ENCODE assay signal across 2 cellular contexts in the genomic region with DNA sequence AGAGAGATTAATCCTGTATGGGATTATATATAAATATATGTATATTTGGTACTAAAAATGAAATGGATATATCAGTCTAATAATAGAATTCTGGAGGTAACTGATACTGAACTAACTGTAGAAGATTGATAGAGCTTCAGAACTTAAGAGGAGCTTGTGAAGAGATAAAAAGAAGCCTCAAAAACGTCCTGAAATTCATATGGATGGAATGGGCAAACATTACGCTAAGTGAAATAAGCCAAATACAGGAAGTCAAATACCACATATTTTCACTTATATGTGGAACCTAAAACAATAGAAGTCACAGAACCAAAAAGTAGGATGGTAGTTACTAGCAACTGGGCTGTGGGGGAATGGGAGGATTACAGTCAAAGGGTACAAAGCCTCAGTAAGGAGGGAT.
TF ChIP-seq lines count a peak whose summit lies in the region.

No MANE protein-coding gene starts in this region.

TF ChIP-seq in SK-N-SH, 30 proteins besides CTCF, POLR2A, EP300 and RAD21 (continued from another document):
- TF ChIP-seq, protein P1, sequence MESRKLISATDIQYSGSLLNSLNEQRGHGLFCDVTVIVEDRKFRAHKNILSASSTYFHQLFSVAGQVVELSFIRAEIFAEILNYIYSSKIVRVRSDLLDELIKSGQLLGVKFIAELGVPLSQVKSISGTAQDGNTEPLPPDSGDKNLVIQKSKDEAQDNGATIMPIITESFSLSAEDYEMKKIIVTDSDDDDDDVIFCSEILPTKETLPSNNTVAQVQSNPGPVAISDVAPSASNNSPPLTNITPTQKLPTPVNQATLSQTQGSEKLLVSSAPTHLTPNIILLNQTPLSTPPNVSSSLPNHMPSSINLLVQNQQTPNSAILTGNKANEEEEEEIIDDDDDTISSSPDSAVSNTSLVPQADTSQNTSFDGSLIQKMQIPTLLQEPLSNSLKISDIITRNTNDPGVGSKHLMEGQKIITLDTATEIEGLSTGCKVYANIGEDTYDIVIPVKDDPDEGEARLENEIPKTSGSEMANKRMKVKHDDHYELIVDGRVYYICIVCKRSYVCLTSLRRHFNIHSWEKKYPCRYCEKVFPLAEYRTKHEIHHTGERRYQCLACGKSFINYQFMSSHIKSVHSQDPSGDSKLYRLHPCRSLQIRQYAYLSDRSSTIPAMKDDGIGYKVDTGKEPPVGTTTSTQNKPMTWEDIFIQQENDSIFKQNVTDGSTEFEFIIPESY (IDR thresholded peaks at IDR 0.05; ENCODE audit: borderline replicate concordance, low read depth): no peak

TF ChIP-seq in SK-N-SH treated with all-trans-retinoic acid at 6 μM for 48 hours, 23 proteins besides CTCF, POLR2A, EP300 and RAD21 (continued from another document):
- TF ChIP-seq, protein P2, sequence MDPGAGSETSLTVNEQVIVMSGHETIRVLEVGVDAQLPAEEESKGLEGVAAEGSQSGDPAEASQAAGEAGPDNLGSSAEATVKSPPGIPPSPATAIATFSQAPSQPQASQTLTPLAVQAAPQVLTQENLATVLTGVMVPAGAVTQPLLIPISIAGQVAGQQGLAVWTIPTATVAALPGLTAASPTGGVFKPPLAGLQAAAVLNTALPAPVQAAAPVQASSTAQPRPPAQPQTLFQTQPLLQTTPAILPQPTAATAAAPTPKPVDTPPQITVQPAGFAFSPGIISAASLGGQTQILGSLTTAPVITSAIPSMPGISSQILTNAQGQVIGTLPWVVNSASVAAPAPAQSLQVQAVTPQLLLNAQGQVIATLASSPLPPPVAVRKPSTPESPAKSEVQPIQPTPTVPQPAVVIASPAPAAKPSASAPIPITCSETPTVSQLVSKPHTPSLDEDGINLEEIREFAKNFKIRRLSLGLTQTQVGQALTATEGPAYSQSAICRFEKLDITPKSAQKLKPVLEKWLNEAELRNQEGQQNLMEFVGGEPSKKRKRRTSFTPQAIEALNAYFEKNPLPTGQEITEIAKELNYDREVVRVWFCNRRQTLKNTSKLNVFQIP (CRISPR knock-in tag; IDR thresholded peaks at IDR 0.05; ENCODE audit: borderline replicate concordance, low read depth): no peak
- no peak for TF ChIP-seq GLIS3 (CRISPR knock-in tag; IDR thresholded peaks at IDR 0.05)
- TF ChIP-seq ZNF565 (CRISPR knock-in tag; conservative IDR thresholded peaks at IDR 0.05; ENCODE audit: low read depth): no peak
- TF ChIP-seq TOX (CRISPR knock-in tag; IDR thresholded peaks at IDR 0.05; ENCODE audit: borderline replicate concordance): no peak
- TF ChIP-seq PATZ1 (CRISPR knock-in tag; IDR thresholded peaks at IDR 0.05; ENCODE audit: borderline replicate concordance): no peak
- TF ChIP-seq ZFP3 (CRISPR knock-in tag; IDR thresholded peaks at IDR 0.05): no peak
